ENCODE assay signal across 8 cellular contexts in genomic region chr1:193211539-193211938, GRCh38. TPM values are rescaled to one million over a fixed set of nuclear protein-coding genes. Genes with fewer than 3 reads are reported as not detected.
DNase-seq lines count a peak whose midpoint lies in the region; ATAC-seq, FAIRE-seq and TF ChIP-seq lines count a peak whose summit lies in the region.

No MANE protein-coding gene starts in this region.

- H3K27ac ChIP-seq in GM23338 (ENCODE audit: low read depth) (no peak overlapping the region), keratinocyte (ENCODE audit: control insufficient read depth, insufficient read depth, low read length) (peak overlapping the region; percentile 81), colonic mucosa (no peak overlapping the region), neural progenitor cell (no peak overlapping the region), body of pancreas (no peak overlapping the region)

- no peak for TF ChIP-seq POLR2A in body of pancreas (IDR thresholded peaks at IDR 0.05)

- TF ChIP-seq CTCF in GM23338 (conservative IDR thresholded peaks at IDR 0.05; ENCODE audit: low read depth in 2 of 2), result no peak
- TF ChIP-seq CTCF in keratinocyte (optimal IDR thresholded peaks at IDR 0.05 in 1 of 3, IDR thresholded peaks at IDR 0.05 in 1 of 3, conservative IDR thresholded peaks at IDR 0.05 in 1 of 3; ENCODE audit: extremely low read depth in 1 of 3, insufficient read depth in 2 of 3, low read length in 3 of 3), result no peak
- no peak for TF ChIP-seq CTCF in colonic mucosa (IDR thresholded peaks at IDR 0.05)
- no peak for TF ChIP-seq CTCF in neural progenitor cell (IDR thresholded peaks at IDR 0.05)
- TF ChIP-seq CTCF in body of pancreas (IDR thresholded peaks at IDR 0.05), result no peak

- H3K79me2 ChIP-seq in GM23338 (replicated peaks; ENCODE audit: insufficient read depth) (peaks cover 12% of the 10 kb centered on the region; the same call in 1 of the 2 replicates), keratinocyte (ENCODE audit: control insufficient read depth, insufficient read depth, low read length) (no peaks in the 10 kb centered on the region), neural progenitor cell (ENCODE audit: low read depth) (no peaks in the 10 kb centered on the region)

- ATAC-seq in GM23338 (no peak), body of pancreas (no peak)

- H3K27me3 ChIP-seq in GM23338 (ENCODE audit: insufficient read depth) (no peaks in the 10 kb centered on the region), keratinocyte (ENCODE audit: control insufficient read depth, extremely low read depth, insufficient read depth, low read length) (no peaks in the 10 kb centered on the region), colonic mucosa (no peaks in the 10 kb centered on the region), neural progenitor cell (no peaks in the 10 kb centered on the region), body of pancreas (no peaks in the 10 kb centered on the region)

- peaks cover 22% of the 10 kb centered on the region for H3K4me1 Mint-ChIP-seq in GM23338
- peaks cover 4% of the 10 kb centered on the region for H3K4me1 Mint-ChIP-seq in neural progenitor cell

- no peaks in the 10 kb centered on the region for H3K9me2 ChIP-seq in GM23338 (ENCODE audit: insufficient read depth)

- DNase-seq in GM04503 (ENCODE audit: low read depth) (peak; percentile 47), GM23338 (ENCODE audit: low spot score) (no peak), LoVo (ENCODE audit: low spot score) (peak; percentile 59), keratinocyte (ENCODE audit: low read depth, low spot score) (peak; percentile 45), colonic mucosa (no peak), neural progenitor cell (ENCODE audit: low spot score) (no peak), body of pancreas (no peak)
- DNase-seq in stimulated activated CD8-positive, alpha-beta memory T cell treated with anti-CD3 and anti-CD28 coated beads, Interleukin-4, amount 100 ng/mL, for 48 hours, result no peak

- no peaks in the 10 kb centered on the region for H3K9me3 ChIP-seq in keratinocyte (ENCODE audit: control insufficient read depth, low read depth, low read length)
- no peaks in the 10 kb centered on the region for H3K9me3 ChIP-seq in colonic mucosa
- no peaks in the 10 kb centered on the region for H3K9me3 ChIP-seq in neural progenitor cell (ENCODE audit: low read depth)
- no peaks in the 10 kb centered on the region for H3K9me3 ChIP-seq in body of pancreas

- H3K9me3 Mint-ChIP-seq in GM23338 (no peaks in the 10 kb centered on the region), neural progenitor cell (peaks cover 27% of the 10 kb centered on the region)

- H3K27me3 Mint-ChIP-seq in GM23338 (ENCODE audit: insufficient read depth, low read depth, poor library complexity) (peaks cover 2% of the 10 kb centered on the region), neural progenitor cell (ENCODE audit: insufficient read depth, low read depth) (no peaks in the 10 kb centered on the region)

- H3K4me2 ChIP-seq in GM23338, result no peak overlapping the region
- peak overlapping the region; percentile 64 for H3K4me2 ChIP-seq in keratinocyte (ENCODE audit: control insufficient read depth, extremely low read depth, insufficient read depth, low read depth, low read length)
- H3K4me2 ChIP-seq in neural progenitor cell, result no peak overlapping the region

- H3F3A ChIP-seq in GM23338 (replicated peaks; ENCODE audit: low read depth), result no peaks in the 10 kb centered on the region
- H3F3A ChIP-seq in neural progenitor cell (ENCODE audit: low read depth), result peaks cover 1% of the 10 kb centered on the region

- H4K20me1 ChIP-seq in GM23338 (replicated peaks; ENCODE audit: insufficient read depth) (no peaks in the 10 kb centered on the region; the same call in 1 of the 2 replicates), keratinocyte (ENCODE audit: control insufficient read depth, extremely low read depth, insufficient read depth, low read length) (no peaks in the 10 kb centered on the region), neural progenitor cell (ENCODE audit: low read depth) (no peaks in the 10 kb centered on the region)

- peak; percentile 90 for FAIRE-seq in keratinocyte (lab: Jason Lieb, UNC)

- intact Hi-C loops in colonic mucosa (cut with DNase I) (no loop called here), body of pancreas (cut with DNase I) (no loop called here)

- H3K36me3 ChIP-seq in GM23338 (ENCODE audit: insufficient read depth), result no peaks in the 10 kb centered on the region; the same call in 1 of the 2 replicates
- H3K36me3 ChIP-seq in keratinocyte (ENCODE audit: control insufficient read depth in 2 of 2, extremely low read depth in 1 of 2, insufficient read depth in 2 of 2, low read length in 2 of 2), result peaks cover 2 to 8% of the 10 kb centered on the region in 2 experiments
- no peaks in the 10 kb centered on the region for H3K36me3 ChIP-seq in colonic mucosa
- peaks cover 9% of the 10 kb centered on the region for H3K36me3 ChIP-seq in neural progenitor cell
- no peaks in the 10 kb centered on the region for H3K36me3 ChIP-seq in body of pancreas (replicated peaks in 1 of 2; ENCODE audit: insufficient read depth in 1 of 2, low read depth in 2 of 2)

- H3K36me3 Mint-ChIP-seq in GM23338 (ENCODE audit: low read depth) (peaks cover 39% of the 10 kb centered on the region), neural progenitor cell (peaks cover 66% of the 10 kb centered on the region)

- H3K4me3 Mint-ChIP-seq in GM23338 (no peak overlapping the region), neural progenitor cell (no peak overlapping the region)

- 57 to 67% methylated on average over 1 of the region's 1 CpG for WGBS in body of pancreas, 2 donors

- H3K9ac ChIP-seq in keratinocyte (ENCODE audit: control insufficient read depth, extremely low read depth, insufficient read depth, low read length) (peak overlapping the region; percentile 34), colonic mucosa (ENCODE audit: low read depth in 2 of 2, low read length in 2 of 2) (no peak overlapping the region), neural progenitor cell (no peak overlapping the region)

- no peaks in the 10 kb centered on the region for H3K9me1 ChIP-seq in keratinocyte (ENCODE audit: control insufficient read depth, extremely low read depth, insufficient read depth, low read length)

- no peak overlapping the region for H2AFZ ChIP-seq in GM23338
- H2AFZ ChIP-seq in keratinocyte (ENCODE audit: control insufficient read depth, low read length), result no peak overlapping the region
- H2AFZ ChIP-seq in neural progenitor cell (replicated peaks), result no peak overlapping the region

- H3K4me3 ChIP-seq in GM23338 (no peak overlapping the region), keratinocyte (ENCODE audit: control insufficient read depth in 2 of 3, extremely low read depth in 1 of 3, insufficient read depth in 2 of 3, low read depth in 1 of 3, low read length in 3 of 3) (no peak overlapping the region), colonic mucosa (no peak overlapping the region), neural progenitor cell (no peak overlapping the region), body of pancreas (no peak overlapping the region)

- 0 out of 2 replicates have a peak overlapping the region, but pooled peaks have one; percentile 21 for H3K27ac Mint-ChIP-seq in GM23338
- H3K27ac Mint-ChIP-seq in neural progenitor cell, result no peak overlapping the region

- dilution Hi-C loops in keratinocyte (cut with MboI; ENCODE audit: extremely low pct_ligation_motif_present, low sequenced_read_pairs), result no loop called here

- H3K4me1 ChIP-seq in GM23338 (ENCODE audit: insufficient read depth), result peaks cover 13% of the 10 kb centered on the region
- peaks cover 14% of the 10 kb centered on the region for H3K4me1 ChIP-seq in keratinocyte (ENCODE audit: control insufficient read depth, extremely low read depth, insufficient read depth, low read length)
- H3K4me1 ChIP-seq in colonic mucosa, result no peaks in the 10 kb centered on the region
- H3K4me1 ChIP-seq in neural progenitor cell, result peaks cover 4% of the 10 kb centered on the region
- no peaks in the 10 kb centered on the region for H3K4me1 ChIP-seq in body of pancreas

RNA-seq across cellular contexts. Expression of gene B3GALT2, which starts 25.1 kb away (rescaled TPM):
- not detected in 2 replicates for total RNA-seq in GM23338 (2014; rRNA removed; shearing (Covaris generic))
- 0.82 and 1.2 TPM in 2 replicates for polyA plus RNA-seq in GM23338 (2016; fragmentation: Nextera tagmentation; extraction: Ambion mirVana)
- not detected in 3 replicates for polyA plus RNA-seq in keratinocyte
- not detected for polyA plus RNA-seq in keratinocyte (2011; ENCODE audit: low read depth)
- not detected in 2 replicates for polyA plus RNA-seq in keratinocyte (2011; cell fraction: cytosol; rRNA removed)
- polyA plus RNA-seq in keratinocyte (2011; cell fraction: nucleus; rRNA removed), result not detected in 2 replicates
- polyA plus RNA-seq in keratinocyte (2012; ENCODE audit: low replicate concordance), result 0.14 TPM in 1 of 2 replicates, not detected in the other
- not detected in 3 replicates for polyA minus RNA-seq in keratinocyte
- polyA minus RNA-seq in keratinocyte (2011; cell fraction: cytosol; rRNA and poly(A)+ RNA removed), result not detected
- not detected in 2 replicates for polyA minus RNA-seq in keratinocyte (2011; cell fraction: nucleus; rRNA and poly(A)+ RNA removed)
- total RNA-seq in colonic mucosa, result under 1 TPM; 0.57 to 0.80 TPM
- total RNA-seq in neural progenitor cell (ENCODE audit: low replicate concordance), result not detected in 2 replicates
- total RNA-seq in body of pancreas, result under 1 TPM; 0.33 to 0.52 TPM

Comparison
In these comparisons a context has a peak if more than half of its experiments do, and no peak if none do; other contexts are left out.
1. DNase-seq: peak in GM04503 (single experiment), LoVo (single experiment) and keratinocyte (single experiment); none in GM23338 (single experiment), colonic mucosa (single experiment), stimulated activated CD8-positive, alpha-beta memory T cell treated with anti-CD3 and anti-CD28 coated beads, Interleukin-4, amount 100 ng/mL, for 48 hours (single experiment), neural progenitor cell (single experiment) and body of pancreas (0 of 4).